Comparison of ENCODE assay signal across 10 cellular contexts in genomic region chr7:150408393-150409299, GRCh38. TPM values are rescaled to one million over a fixed set of nuclear protein-coding genes. Genes with fewer than 3 reads are reported as not detected.
DNase-seq lines count a peak whose midpoint lies in the region; ATAC-seq lines count a peak whose summit lies in the region.
"Had no signal": no experiment of that assay in that cellular context is flagged by ENCODE, and none has a peak within 500 bp of the region (broad histone marks: within the 10 kb centered on the region; RNA-seq: fewer than 3 reads in every experiment).

No MANE protein-coding gene starts in this region.

- no peak for ATAC-seq in activated T-cell treated with anti-CD3 and anti-CD28 coated beads, Interleukin-2, amount 50 U/mL, for 72 hours (replicated peaks in 1 of 2)
- ATAC-seq in activated T-cell treated with anti-CD3 and anti-CD28 coated beads, Interleukin-2, amount 50 U/mL, for 4 hours: no peak
- ATAC-seq in HG02798 (IDR thresholded peaks at IDR 0.05; ENCODE audit: poor library complexity, unreplicated experiment) (peak; percentile 23), HG03139 (IDR thresholded peaks at IDR 0.05; ENCODE audit: unreplicated experiment) (no peak)
- peak; percentile 5 for ATAC-seq in activated naive CD8-positive, alpha-beta T cell treated with anti-CD3 and anti-CD28 coated beads, Interleukin-2, amount 50 U/mL, for 24 hours
- ATAC-seq: PC-3 had no signal

- no peak for DNase-seq in activated T-cell treated with anti-CD3 and anti-CD28 coated beads, Interleukin-2, amount 50 U/mL, for 72 hours
- no peak for DNase-seq in activated T-cell treated with anti-CD3 and anti-CD28 coated beads, Interleukin-2, amount 50 U/mL, for 4 hours
- DNase-seq in activated naive CD8-positive, alpha-beta T cell treated with anti-CD3 and anti-CD28 coated beads, Interleukin-2, amount 50 U/mL, for 24 hours: peak; percentile 36
- no peak for DNase-seq in NCI-H1930 (lab: John Stamatoyannopoulos, UW)
- no peak for DNase-seq in retina
- DNase-seq: NCI-H1105 treated with DMSO at 0.1 percent for 48 hours, PC-3 had no signal

- peaks cover 0 to 5% of the 10 kb centered on the region in 2 donors for H3K36me3 Mint-ChIP-seq in activated T-cell treated with anti-CD3 and anti-CD28 coated beads, Interleukin-2, amount 50 U/mL, for 72 hours (ENCODE audit: insufficient read depth in 2 of 2)
- H3K36me3 Mint-ChIP-seq in activated T-cell treated with anti-CD3 and anti-CD28 coated beads, Interleukin-2, amount 50 U/mL, for 4 hours (ENCODE audit: insufficient read depth): peaks cover 15% of the 10 kb centered on the region
- peaks cover 8% of the 10 kb centered on the region for H3K36me3 Mint-ChIP-seq in activated naive CD8-positive, alpha-beta T cell treated with anti-CD3 and anti-CD28 coated beads, Interleukin-2, amount 50 U/mL, for 24 hours (ENCODE audit: low read depth)
- H3K36me3 Mint-ChIP-seq in stimulated activated naive CD8-positive, alpha-beta T cell treated with anti-CD3 and anti-CD28 coated beads, Interleukin-15, Interleukin-2, amounts not matched to agents 100 ng/mL and 50 ng/mL, for 24 hours (ENCODE audit: low read depth): peaks cover 15% of the 10 kb centered on the region

- no peaks in the 10 kb centered on the region for H3K27me3 Mint-ChIP-seq in activated T-cell treated with anti-CD3 and anti-CD28 coated beads, Interleukin-2, amount 50 U/mL, for 72 hours (ENCODE audit: low read depth)
- no peaks in the 10 kb centered on the region for H3K27me3 Mint-ChIP-seq in activated T-cell treated with anti-CD3 and anti-CD28 coated beads, Interleukin-2, amount 50 U/mL, for 4 hours (ENCODE audit: low read depth)
- no peaks in the 10 kb centered on the region for H3K27me3 Mint-ChIP-seq in activated naive CD8-positive, alpha-beta T cell treated with anti-CD3 and anti-CD28 coated beads, Interleukin-2, amount 50 U/mL, for 24 hours
- no peaks in the 10 kb centered on the region for H3K27me3 Mint-ChIP-seq in stimulated activated naive CD8-positive, alpha-beta T cell treated with anti-CD3 and anti-CD28 coated beads, Interleukin-15, Interleukin-2, amounts not matched to agents 100 ng/mL and 50 ng/mL, for 24 hours

- H3K27ac Mint-ChIP-seq in activated T-cell treated with anti-CD3 and anti-CD28 coated beads, Interleukin-2, amount 50 U/mL, for 72 hours: peak overlapping the region; percentile 68
- peak overlapping the region; percentile 49 for H3K27ac Mint-ChIP-seq in activated naive CD8-positive, alpha-beta T cell treated with anti-CD3 and anti-CD28 coated beads, Interleukin-2, amount 50 U/mL, for 24 hours
- peak overlapping the region; percentile 79 for H3K27ac Mint-ChIP-seq in stimulated activated naive CD8-positive, alpha-beta T cell treated with anti-CD3 and anti-CD28 coated beads, Interleukin-15, Interleukin-2, amounts not matched to agents 100 ng/mL and 50 ng/mL, for 24 hours

- no peaks in the 10 kb centered on the region for H3K9me3 Mint-ChIP-seq in activated T-cell treated with anti-CD3 and anti-CD28 coated beads, Interleukin-2, amount 50 U/mL, for 72 hours
- H3K9me3 Mint-ChIP-seq in activated T-cell treated with anti-CD3 and anti-CD28 coated beads, Interleukin-2, amount 50 U/mL, for 4 hours: no peaks in the 10 kb centered on the region
- H3K9me3 Mint-ChIP-seq in activated naive CD8-positive, alpha-beta T cell treated with anti-CD3 and anti-CD28 coated beads, Interleukin-2, amount 50 U/mL, for 24 hours: no peaks in the 10 kb centered on the region
- H3K9me3 Mint-ChIP-seq in stimulated activated naive CD8-positive, alpha-beta T cell treated with anti-CD3 and anti-CD28 coated beads, Interleukin-15, Interleukin-2, amounts not matched to agents 100 ng/mL and 50 ng/mL, for 24 hours: no peaks in the 10 kb centered on the region

- peak overlapping the region in 1 of 2 donors; percentile 4 for H3K4me3 Mint-ChIP-seq in activated T-cell treated with anti-CD3 and anti-CD28 coated beads, Interleukin-2, amount 50 U/mL, for 72 hours
- H3K4me3 Mint-ChIP-seq in activated T-cell treated with anti-CD3 and anti-CD28 coated beads, Interleukin-2, amount 50 U/mL, for 4 hours: no peak overlapping the region
- H3K4me3 Mint-ChIP-seq in activated naive CD8-positive, alpha-beta T cell treated with anti-CD3 and anti-CD28 coated beads, Interleukin-2, amount 50 U/mL, for 24 hours: no peak overlapping the region
- peak overlapping the region; percentile 22 for H3K4me3 Mint-ChIP-seq in stimulated activated naive CD8-positive, alpha-beta T cell treated with anti-CD3 and anti-CD28 coated beads, Interleukin-15, Interleukin-2, amounts not matched to agents 100 ng/mL and 50 ng/mL, for 24 hours

- peaks cover 48% of the 10 kb centered on the region for H3K4me1 Mint-ChIP-seq in activated T-cell treated with anti-CD3 and anti-CD28 coated beads, Interleukin-2, amount 50 U/mL, for 72 hours (ENCODE audit: low read depth)
- H3K4me1 Mint-ChIP-seq in activated T-cell treated with anti-CD3 and anti-CD28 coated beads, Interleukin-2, amount 50 U/mL, for 4 hours (ENCODE audit: low read depth): peaks cover 35% of the 10 kb centered on the region
- peaks cover 39% of the 10 kb centered on the region for H3K4me1 Mint-ChIP-seq in activated naive CD8-positive, alpha-beta T cell treated with anti-CD3 and anti-CD28 coated beads, Interleukin-2, amount 50 U/mL, for 24 hours
- H3K4me1 Mint-ChIP-seq in stimulated activated naive CD8-positive, alpha-beta T cell treated with anti-CD3 and anti-CD28 coated beads, Interleukin-15, Interleukin-2, amounts not matched to agents 100 ng/mL and 50 ng/mL, for 24 hours (ENCODE audit: low read depth): peaks cover 39% of the 10 kb centered on the region

RNA-seq across cellular contexts. Expression of gene ZNF775, which starts 29.5 kb away (rescaled TPM):
- total RNA-seq in activated T-cell treated with anti-CD3 and anti-CD28 coated beads, Interleukin-2, amount 50 U/mL, for 72 hours: 1 to 10 TPM; 6.5 to 8.2 TPM
- 1 to 10 TPM; 3.4 to 4.5 (median 4.2) TPM for total RNA-seq in activated T-cell treated with anti-CD3 and anti-CD28 coated beads, Interleukin-2, amount 50 U/mL, for 4 hours

RNA-seq across cellular contexts. Expression of gene REPIN1, which starts 40.0 kb away (rescaled TPM):
- total RNA-seq in activated T-cell treated with anti-CD3 and anti-CD28 coated beads, Interleukin-2, amount 50 U/mL, for 72 hours: 10 to 100 TPM; 53.6 to 73.7 TPM
- total RNA-seq in activated T-cell treated with anti-CD3 and anti-CD28 coated beads, Interleukin-2, amount 50 U/mL, for 4 hours: 10 to 100 TPM; 54.7 to 68.4 (median 62.6) TPM

RNA-seq across cellular contexts. Expression of gene GIMAP8, which starts 41.8 kb away (rescaled TPM):
- total RNA-seq in activated T-cell treated with anti-CD3 and anti-CD28 coated beads, Interleukin-2, amount 50 U/mL, for 72 hours: 10 to 100 TPM; 10.2 to 13.1 TPM
- 1 to 10 TPM; 3.5 to 4.0 (median 3.6) TPM for total RNA-seq in activated T-cell treated with anti-CD3 and anti-CD28 coated beads, Interleukin-2, amount 50 U/mL, for 4 hours
- total RNA-seq: PC-3 had no signal

Comparison
In these comparisons a context has a peak if more than half of its experiments do, and no peak if none do; other contexts are left out.
1. ATAC-seq: peak in HG02798 (single experiment) and activated naive CD8-positive, alpha-beta T cell treated with anti-CD3 and anti-CD28 coated beads, Interleukin-2, amount 50 U/mL, for 24 hours (single experiment); none in activated T-cell treated with anti-CD3 and anti-CD28 coated beads, Interleukin-2, amount 50 U/mL, for 72 hours (0 of 2), activated T-cell treated with anti-CD3 and anti-CD28 coated beads, Interleukin-2, amount 50 U/mL, for 4 hours (0 of 2) and HG03139 (single experiment).
2. Peak in every context shown above with its lines, with median percentiles within 50 percentile points of each other: H3K27ac Mint-ChIP-seq.